In the genomic region with DNA sequence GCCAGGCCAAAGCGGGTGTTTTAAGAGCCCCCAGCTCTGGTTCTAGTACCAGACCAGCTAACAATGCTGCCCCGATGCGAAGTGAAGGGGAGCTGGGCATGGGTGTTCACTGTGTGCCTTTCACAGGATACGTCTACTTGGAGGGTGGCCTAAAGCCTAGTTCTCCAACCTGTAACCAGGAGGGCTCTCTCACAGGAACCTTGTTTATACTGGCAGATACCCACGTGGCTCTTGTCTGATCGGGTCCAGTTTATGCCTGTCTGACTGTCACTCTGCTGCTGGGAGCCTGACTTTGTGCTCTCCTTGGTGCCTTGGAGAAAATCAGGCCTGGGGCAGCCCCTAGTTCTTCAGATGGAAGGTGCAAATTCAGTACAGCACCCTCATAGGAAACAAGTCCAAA, we compare ENCODE assay signal across 14 cellular contexts.
DNase-seq lines count a peak whose midpoint lies in the region; ATAC-seq, FAIRE-seq and TF ChIP-seq lines count a peak whose summit lies in the region.
"Had no signal": no experiment of that assay in that cellular context is flagged by ENCODE, and none has a peak within 500 bp of the region (broad histone marks: within the 10 kb centered on the region; RNA-seq: fewer than 3 reads in every experiment).

No MANE protein-coding gene starts in this region.

- TF ChIP-seq CTCF in OCI-LY7 (conservative IDR thresholded peaks at IDR 0.05; ENCODE audit: low read length): no peak
- TF ChIP-seq CTCF in keratinocyte (optimal IDR thresholded peaks at IDR 0.05 in 1 of 3, IDR thresholded peaks at IDR 0.05 in 1 of 3, conservative IDR thresholded peaks at IDR 0.05 in 1 of 3; ENCODE audit: extremely low read depth in 1 of 3, insufficient read depth in 2 of 3, low read length in 3 of 3): no peak

- CTCF ChIA-PET in OCI-LY7 (lab: Charles Lee; ENCODE audit: unreplicated experiment): interaction anchor here (0.7 to 2.5 kb wide), 5 partner anchors 19 to 178 kb away, joined by 3 to 8 read pairs (median 3); no protein-coding TSS in a partner anchor

- dilution Hi-C loops in keratinocyte (cut with MboI; ENCODE audit: extremely low pct_ligation_motif_present, low sequenced_read_pairs): no loop called here

- H3K27me3 Mint-ChIP-seq in stimulated activated naive B cell treated with anti-CD40 and anti-IgM and Interleukin-4, amounts not matched to agents 10 μg/mL and 1 μg/mL and 100 μg/mL, for 72 hours: no peaks in the 10 kb centered on the region

- H3K79me2 ChIP-seq in Karpas-422 (ENCODE audit: low read length) (no peaks in the 10 kb centered on the region), OCI-LY7 (ENCODE audit: insufficient read depth, low read depth, low read length) (peaks cover 16% of the 10 kb centered on the region; the same call in 1 of the 2 replicates), keratinocyte (ENCODE audit: control insufficient read depth, insufficient read depth, low read length) (no peaks in the 10 kb centered on the region)

- H3K27me3 ChIP-seq in Karpas-422 (ENCODE audit: low read length): no peaks in the 10 kb centered on the region
- no peaks in the 10 kb centered on the region for H3K27me3 ChIP-seq in keratinocyte (ENCODE audit: control insufficient read depth, extremely low read depth, insufficient read depth, low read length)
- H3K27me3 ChIP-seq in H7 (ENCODE audit: control insufficient read depth, insufficient read depth, low read length): no peaks in the 10 kb centered on the region
- H3K27me3 ChIP-seq: BLaER1 had no signal

- H3K4me2 ChIP-seq in Karpas-422 (ENCODE audit: low read depth, low read length, poor library complexity, severe bottlenecking): peak overlapping the region; percentile 56
- H3K4me2 ChIP-seq in OCI-LY7 (ENCODE audit: low read length): peak overlapping the region; percentile 89
- H3K4me2 ChIP-seq in keratinocyte (ENCODE audit: control insufficient read depth, extremely low read depth, insufficient read depth, low read depth, low read length): no peak overlapping the region
- H3K4me2 ChIP-seq: BLaER1 had no signal

- DNase-seq in Karpas-422: peak; percentile 38
- DNase-seq in OCI-LY7 (ENCODE audit: low spot score): no peak
- DNase-seq in keratinocyte (ENCODE audit: low read depth, low spot score): no peak
- no peak for DNase-seq in stimulated activated naive B cell treated with anti-CD40 and anti-IgM and Interleukin-4, amounts not matched to agents 10 μg/mL and 1 μg/mL and 100 μg/mL, for 72 hours
- no peak for DNase-seq in frontal cortex (ENCODE audit: low spot score in 2 of 2)
- no peak for DNase-seq in H7
- no peak for DNase-seq in stimulated activated CD4-positive, alpha-beta T cell treated with anti-CD3 and anti-CD28 coated beads, Interleukin-1b, Interleukin-23, amount 100 ng/mL, for 48 hours
- DNase-seq: HCEC 1CT, NCI-H1048, NCI-H146, NCI-H2107, SHP77 treated with DMSO at 0.1 percent for 48 hours had no signal

- H2AFZ ChIP-seq in Karpas-422 (ENCODE audit: low read length) (peak overlapping the region; percentile 51; the same call in 1 of the 2 replicates), OCI-LY7 (ENCODE audit: low read length) (peak overlapping the region; percentile 72), keratinocyte (ENCODE audit: control insufficient read depth, low read length) (peak overlapping the region; percentile 52)

- no peaks in the 10 kb centered on the region for H3K9me3 ChIP-seq in Karpas-422 (ENCODE audit: low read length)
- H3K9me3 ChIP-seq in OCI-LY7 (ENCODE audit: low read length): no peaks in the 10 kb centered on the region
- H3K9me3 ChIP-seq in keratinocyte (ENCODE audit: control insufficient read depth, low read depth, low read length): no peaks in the 10 kb centered on the region
- H3K9me3 ChIP-seq: BLaER1 had no signal

- H3K9ac ChIP-seq in Karpas-422 (ENCODE audit: low read length) (peak overlapping the region; percentile 38), keratinocyte (ENCODE audit: control insufficient read depth, extremely low read depth, insufficient read depth, low read length) (no peak overlapping the region)
- H3K9ac ChIP-seq: BLaER1 had no signal

- peak overlapping the region in 1 of 2 donors; percentile 29 for H3K4me3 Mint-ChIP-seq in stimulated activated naive B cell treated with anti-CD40 and anti-IgM and Interleukin-4, amounts not matched to agents 10 μg/mL and 1 μg/mL and 100 μg/mL, for 72 hours

- FAIRE-seq in keratinocyte (lab: Jason Lieb, UNC) (no peak), frontal cortex (lab: Jason Lieb, UNC) (no peak)
- FAIRE-seq: K562 had no signal

- H3K36me3 ChIP-seq in Karpas-422 (ENCODE audit: insufficient read depth, low read length) (no peaks in the 10 kb centered on the region), OCI-LY7 (ENCODE audit: insufficient read depth, low read length) (no peaks in the 10 kb centered on the region), keratinocyte (ENCODE audit: control insufficient read depth in 2 of 2, extremely low read depth in 1 of 2, insufficient read depth in 2 of 2, low read length in 2 of 2) (no peaks in the 10 kb centered on the region), H7 (replicated peaks; ENCODE audit: control insufficient read depth, insufficient read depth, low read length) (no peaks in the 10 kb centered on the region)
- H3K36me3 ChIP-seq: BLaER1 had no signal

- H3K27ac ChIP-seq in Karpas-422 (ENCODE audit: low read length) (peak overlapping the region; percentile 95), OCI-LY7 (ENCODE audit: low read depth, low read length, poor library complexity, severe bottlenecking) (peak overlapping the region; percentile 92), keratinocyte (ENCODE audit: control insufficient read depth, insufficient read depth, low read length) (no peak overlapping the region)
- H3K27ac ChIP-seq: BLaER1 had no signal

- H3K4me3 ChIP-seq in Karpas-422 (ENCODE audit: low read length) (no peak overlapping the region; the same call in 1 of the 2 replicates), OCI-LY7 (ENCODE audit: low read depth, low read length, poor library complexity, severe bottlenecking) (no peak overlapping the region), keratinocyte (ENCODE audit: control insufficient read depth in 2 of 3, extremely low read depth in 1 of 3, insufficient read depth in 2 of 3, low read depth in 1 of 3, low read length in 3 of 3) (no peak overlapping the region), H7 (ENCODE audit: insufficient read depth, low read depth, low read length) (no peak overlapping the region)
- H3K4me3 ChIP-seq: BLaER1, K562 had no signal

- peak overlapping the region; percentile 66 for H3K27ac Mint-ChIP-seq in stimulated activated naive B cell treated with anti-CD40 and anti-IgM and Interleukin-4, amounts not matched to agents 10 μg/mL and 1 μg/mL and 100 μg/mL, for 72 hours

- H3K9me3 Mint-ChIP-seq in stimulated activated naive B cell treated with anti-CD40 and anti-IgM and Interleukin-4, amounts not matched to agents 10 μg/mL and 1 μg/mL and 100 μg/mL, for 72 hours: peaks cover 0 to 2% of the 10 kb centered on the region in 2 donors

- no peaks in the 10 kb centered on the region for H3K9me1 ChIP-seq in keratinocyte (ENCODE audit: control insufficient read depth, extremely low read depth, insufficient read depth, low read length)

- no peak for ATAC-seq in stimulated activated naive B cell treated with anti-CD40 and anti-IgM and Interleukin-4, amounts not matched to agents 10 μg/mL and 1 μg/mL and 100 μg/mL, for 72 hours (replicated peaks)

- H3K4me1 ChIP-seq in Karpas-422 (ENCODE audit: low read length) (peaks cover 77% of the 10 kb centered on the region), OCI-LY7 (ENCODE audit: insufficient read depth, low read length, poor library complexity, severe bottlenecking) (peaks cover 86% of the 10 kb centered on the region), keratinocyte (ENCODE audit: control insufficient read depth, extremely low read depth, insufficient read depth, low read length) (peaks cover 29% of the 10 kb centered on the region)

- H3K36me3 Mint-ChIP-seq in stimulated activated naive B cell treated with anti-CD40 and anti-IgM and Interleukin-4, amounts not matched to agents 10 μg/mL and 1 μg/mL and 100 μg/mL, for 72 hours: peaks cover 0 to 1% of the 10 kb centered on the region in 2 donors

- H4K20me1 ChIP-seq in Karpas-422 (ENCODE audit: insufficient read depth, low read depth, low read length) (no peaks in the 10 kb centered on the region), OCI-LY7 (ENCODE audit: insufficient read depth, low read length) (no peaks in the 10 kb centered on the region), keratinocyte (ENCODE audit: control insufficient read depth, extremely low read depth, insufficient read depth, low read length) (no peaks in the 10 kb centered on the region)
- H4K20me1 ChIP-seq: BLaER1 had no signal

- peaks cover 31 to 47% of the 10 kb centered on the region in 2 donors for H3K4me1 Mint-ChIP-seq in stimulated activated naive B cell treated with anti-CD40 and anti-IgM and Interleukin-4, amounts not matched to agents 10 μg/mL and 1 μg/mL and 100 μg/mL, for 72 hours

- POLR2A ChIA-PET in OCI-LY7 (lab: Charles Lee): interaction anchor here (0.5 to 10.1 kb wide), 17 partner anchors 9 to 182 kb away, joined by 3 to 183 read pairs (median 8); a partner anchor contains a TSS

- BruUV-seq in OCI-LY7 (replicated peaks; lab: Mats Ljungman, UMichigan): no TSS peak

- intact Hi-C loops in OCI-LY7 (cut with micrococcal nuclease; ENCODE audit: unreplicated experiment): loop anchor here (10.0 kb wide), 1 partner anchor 498 kb away; no protein-coding TSS in a partner anchor

- H3K9me2 ChIP-seq in Karpas-422 (replicated peaks; ENCODE audit: insufficient read depth, low read length) (no peaks in the 10 kb centered on the region), OCI-LY7 (ENCODE audit: insufficient read depth, low read length) (no peaks in the 10 kb centered on the region)
